8 cellular contexts compared by ENCODE assay signal in genomic region chr11:1946812-1947480, GRCh38. TPM values are rescaled to one million over a fixed set of nuclear protein-coding genes. Genes with fewer than 3 reads are reported as not detected.
DNase-seq lines count a peak whose midpoint lies in the region; ATAC-seq and TF ChIP-seq lines count a peak whose summit lies in the region.

Gene MRPL23, plus strand, starts transcription at chr11:1947332. Its CDS starts 31 bp downstream, at chr11:1947363.

- peak; percentile 39 for ATAC-seq in GM19468 (IDR thresholded peaks at IDR 0.05; ENCODE audit: extremely low read depth, unreplicated experiment)
- ATAC-seq in GM19452 (IDR thresholded peaks at IDR 0.05; ENCODE audit: unreplicated experiment) = no peak

- H3F3A ChIP-seq in SK-N-SH (replicated peaks; ENCODE audit: insufficient read depth) (peaks cover 4% of the 10 kb centered on the region), smooth muscle cell (ENCODE audit: low read depth) (no peaks in the 10 kb centered on the region)

- H3K36me3 ChIP-seq in SK-N-SH (replicated peaks in 1 of 2; ENCODE audit: control insufficient read depth in 1 of 2, insufficient read depth in 2 of 2, low read length in 1 of 2) = no peaks in the 10 kb centered on the region
- no peaks in the 10 kb centered on the region for H3K36me3 ChIP-seq in smooth muscle cell (ENCODE audit: low read depth)
- H3K36me3 ChIP-seq in HAP-1 (replicated peaks) = no peaks in the 10 kb centered on the region

- in situ Hi-C loops in HAP-1 (cut with MboI; ENCODE audit: low sequenced_read_pairs) = no loop called here

- H3K9me3 ChIP-seq in SK-N-SH = no peaks in the 10 kb centered on the region
- H3K9me3 ChIP-seq in smooth muscle cell (replicated peaks; ENCODE audit: low read depth) = no peaks in the 10 kb centered on the region
- no peaks in the 10 kb centered on the region for H3K9me3 ChIP-seq in HAP-1

- H3K27ac ChIP-seq in SK-N-SH (ENCODE audit: low read depth in 2 of 2, low read length in 1 of 2) (no peak within 1 kb of the TSS), smooth muscle cell (ENCODE audit: low read depth) (no peak within 1 kb of the TSS), coronary artery (no peak within 1 kb of the TSS)

- no peaks in the 10 kb centered on the region for H3K79me2 ChIP-seq in SK-N-SH (ENCODE audit: insufficient read depth)
- no peaks in the 10 kb centered on the region for H3K79me2 ChIP-seq in smooth muscle cell (ENCODE audit: low read depth)

- no peaks in the 10 kb centered on the region for H3K27me3 ChIP-seq in SK-N-SH (ENCODE audit: insufficient read depth)
- H3K27me3 ChIP-seq in smooth muscle cell (ENCODE audit: low read depth) = no peaks in the 10 kb centered on the region
- no peaks in the 10 kb centered on the region for H3K27me3 ChIP-seq in HAP-1 (ENCODE audit: low read depth)

- TF ChIP-seq RAD21 in SK-N-SH (IDR thresholded peaks at IDR 0.05; ENCODE audit: low read length) = no peak

- POLR2A ChIA-PET in SK-N-SH (lab: Yijun Ruan, JAX) = interaction anchor here (1.0 to 2.4 kb wide), 4 partner anchors 21 to 246 kb away, joined by 3 to 11 read pairs (median 6); partner anchors contain the start of gene H19

- no peak within 1 kb of the TSS for H3K4me2 ChIP-seq in SK-N-SH
- H3K4me2 ChIP-seq in smooth muscle cell = no peak within 1 kb of the TSS

- WGBS in SK-N-SH (ENCODE audit: low lambda C conversion rate) = no CpG with 5 or more reads among the region's 85 CpGs
- WGBS in smooth muscle cell (ENCODE audit: low lambda C conversion rate) = no CpG with 5 or more reads among the region's 85 CpGs

- H2AFZ ChIP-seq in SK-N-SH (ENCODE audit: low read depth) (no peak within 1 kb of the TSS), smooth muscle cell (ENCODE audit: low read depth) (no peak within 1 kb of the TSS)

- TF ChIP-seq CTCF in SK-N-SH (IDR thresholded peaks at IDR 0.05) (no peak), smooth muscle cell (IDR thresholded peaks at IDR 0.05; ENCODE audit: borderline replicate concordance, insufficient read depth, poor library complexity, severe bottlenecking) (no peak), coronary artery (IDR thresholded peaks at IDR 0.05) (no peak)

- no peak within 1 kb of the TSS for H3K4me3 ChIP-seq in SK-N-SH (ENCODE audit: low read depth in 2 of 2, low read length in 1 of 2)
- no peak within 1 kb of the TSS for H3K4me3 ChIP-seq in smooth muscle cell
- H3K4me3 ChIP-seq in coronary artery = no peak within 1 kb of the TSS
- no peak within 1 kb of the TSS for H3K4me3 ChIP-seq in HAP-1

- no peaks in the 10 kb centered on the region for H3K9me2 ChIP-seq in SK-N-SH

- no peak for DNase-seq in SK-N-SH
- DNase-seq in glomerular endothelial cell (ENCODE audit: extremely low read depth, low read depth, low spot score) = no peak
- no peak for DNase-seq in smooth muscle cell (lab: John Stamatoyannopoulos, UW; ENCODE audit: unreplicated experiment)
- no peak for DNase-seq in coronary artery (ENCODE audit: low spot score)
- no peak for DNase-seq in NCI-H2029 (lab: John Stamatoyannopoulos, UW)
- no peak for DNase-seq in HAP-1 (ENCODE audit: low spot score in 2 of 2)

- H3K4me1 ChIP-seq in SK-N-SH (ENCODE audit: control insufficient read depth in 1 of 2, insufficient read depth in 2 of 2, low read depth in 1 of 2, low read length in 1 of 2) (peaks cover 0 to 15% of the 10 kb centered on the region in 2 experiments; a peak in 1 of 4 replicates), smooth muscle cell (ENCODE audit: low read depth) (no peaks in the 10 kb centered on the region), HAP-1 (peaks cover 3% of the 10 kb centered on the region; the same call in 1 of the 2 replicates)

- H4K20me1 ChIP-seq in SK-N-SH (ENCODE audit: insufficient read depth) = no peaks in the 10 kb centered on the region
- no peaks in the 10 kb centered on the region for H4K20me1 ChIP-seq in smooth muscle cell (ENCODE audit: low read depth)

- H3K9ac ChIP-seq in SK-N-SH (no peak within 1 kb of the TSS), smooth muscle cell (ENCODE audit: low read depth) (no peak within 1 kb of the TSS)

- TF ChIP-seq EP300 in SK-N-SH (IDR thresholded peaks at IDR 0.05; ENCODE audit: borderline replicate concordance in 1 of 2, low read depth in 1 of 2, low read length in 1 of 2) = no peak

- CTCF ChIA-PET in SK-N-SH (lab: Yijun Ruan, JAX) = interaction anchor here (0.6 to 11.0 kb wide), 17 partner anchors 8 to 518 kb away, joined by 3 to 215 read pairs (median 5); no protein-coding TSS in a partner anchor

TF ChIP-seq in SK-N-SH, 30 proteins besides CTCF, POLR2A, EP300 and RAD21:
- TF ChIP-seq USF2 (IDR thresholded peaks at IDR 0.05; ENCODE audit: borderline replicate concordance, low read depth, low read length) (no peak), CHD2 (IDR thresholded peaks at IDR 0.05; ENCODE audit: low read length, partially characterized antibody) (no peak), JUND (IDR thresholded peaks at IDR 0.05) (no peak), YY1 (IDR thresholded peaks at IDR 0.05; ENCODE audit: low read depth) (no peak), NRF1 (IDR thresholded peaks at IDR 0.05; ENCODE audit: low read depth, low read length) (no peak), EZH2phosphoT487 (IDR thresholded peaks at IDR 0.05; ENCODE audit: borderline replicate concordance, low read depth) (no peak), TCF12 (IDR thresholded peaks at IDR 0.05) (no peak), IRF3 (IDR thresholded peaks at IDR 0.05; ENCODE audit: low read depth, low read length) (no peak), MAX (IDR thresholded peaks at IDR 0.05; ENCODE audit: low read depth) (no peak), PBX3 (IDR thresholded peaks at IDR 0.05) (no peak), POLR2AphosphoS5 (IDR thresholded peaks at IDR 0.05; ENCODE audit: low read depth, low read length) (no peak), MXI1 (IDR thresholded peaks at IDR 0.05; ENCODE audit: low read depth, low read length) (no peak), USF1 (IDR thresholded peaks at IDR 0.05; ENCODE audit: borderline replicate concordance, low read depth) (no peak), SMC3 (IDR thresholded peaks at IDR 0.05; ENCODE audit: low read depth, low read length) (no peak), NFIC (IDR thresholded peaks at IDR 0.05; ENCODE audit: borderline replicate concordance) (no peak), TAF1 (IDR thresholded peaks at IDR 0.05; ENCODE audit: borderline replicate concordance, low read depth, low read length) (no peak), GABPA (IDR thresholded peaks at IDR 0.05; ENCODE audit: low read depth) (no peak), MEF2A (IDR thresholded peaks at IDR 0.05; ENCODE audit: borderline replicate concordance, low read depth) (no peak), TEAD4 (IDR thresholded peaks at IDR 0.05; ENCODE audit: borderline replicate concordance, insufficient read depth) (no peak), RFX5 (IDR thresholded peaks at IDR 0.05; ENCODE audit: low read length) (no peak)

RNA-seq across cellular contexts. Expression of gene MRPL23, which starts in this region (rescaled TPM):
- 226 and 264 TPM in 2 replicates for polyA plus RNA-seq in SK-N-SH (2012; rRNA removed)
- polyA plus RNA-seq in SK-N-SH (2012; cell fraction: cytosol; rRNA removed) = 143 and 217 TPM in 2 replicates
- 105 and 186 TPM in 2 replicates for polyA plus RNA-seq in SK-N-SH (2012; cell fraction: nucleus; rRNA removed)
- 105 and 166 TPM in 2 replicates for total RNA-seq in glomerular endothelial cell
- total RNA-seq in smooth muscle cell = 27.7 and 51.6 TPM in 2 replicates
- 28.9 and 38.8 TPM in 2 replicates for polyA plus RNA-seq in smooth muscle cell
